25 cellular contexts compared by ENCODE assay signal in the genomic region with DNA sequence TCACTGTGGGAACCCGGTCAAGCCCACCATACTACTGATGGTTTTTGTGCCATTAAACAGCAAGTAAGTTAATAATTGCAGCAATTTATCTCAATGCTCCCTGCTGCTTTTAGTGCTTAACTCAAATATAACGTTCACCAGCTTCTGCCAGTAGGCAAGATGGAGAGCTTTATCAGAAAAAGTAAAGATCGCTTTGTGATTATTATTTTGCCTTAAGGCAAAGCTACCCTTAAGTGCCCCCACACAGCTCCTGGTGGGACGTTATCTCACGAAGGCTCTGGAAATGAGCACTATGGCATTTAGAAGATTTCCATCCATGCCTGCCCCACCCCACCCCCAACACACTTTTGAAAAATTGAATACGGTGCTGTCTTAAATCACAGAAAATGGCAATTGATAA.
"Had no signal": no experiment of that assay in that cellular context is flagged by ENCODE, and none has a peak within 500 bp of the region (broad histone marks: within the 10 kb centered on the region; RNA-seq: fewer than 3 reads in every experiment).

No MANE protein-coding gene starts in this region.

- H3K4me1 ChIP-seq: stomach, suprapubic skin, testis, thyroid gland, tibial artery, tibial nerve, transverse colon, upper lobe of right lung, uterus, vagina had no signal

- DNase-seq: stimulated activated CD4-positive, alpha-beta T cell treated with anti-CD3 and anti-CD28 coated beads, Interleukin-2, amount 100 ng/mL, for 48 hours; stimulated activated CD4-positive, alpha-beta T cell treated with anti-CD3 and anti-CD28 coated beads, Interleukin-4, amount 100 ng/mL, for 1 hour; stimulated activated CD4-positive, alpha-beta T cell treated with anti-CD3 and anti-CD28 coated beads, Interleukin-4, amount 100 ng/mL, for 24 hours; stimulated activated CD4-positive, alpha-beta T cell treated with anti-CD3 and anti-CD28 coated beads, Interleukin-4, amount 100 ng/mL, for 4 hours; stimulated activated CD8-positive, alpha-beta memory T cell treated with anti-CD3 and anti-CD28 coated beads, Interleukin-4, amount 100 ng/mL, for 48 hours; stimulated activated naive B cell treated with anti-CD40 and anti-IgM and Interleukin-4, amounts not matched to agents 10 μg/mL and 1 μg/mL and 100 μg/mL, for 72 hours; stimulated activated naive CD4-positive, alpha-beta T cell; stimulated activated naive CD4-positive, alpha-beta T cell treated with Interleukin-2 at 50 U/mL for 16 hours; stimulated activated naive CD8-positive, alpha-beta T cell treated with anti-CD3 and anti-CD28 coated beads, Interleukin-15, amount 100 ng/mL, for 72 hours; stimulated activated naive CD8-positive, alpha-beta T cell treated with anti-CD3 and anti-CD28 coated beads, Interleukin-15, Interleukin-2, amounts not matched to agents 100 U/mL and 50 U/mL, for 24 hours; stomach; substantia nigra; testis; thyroid gland; tibial artery; transverse colon; upper lobe of left lung; upper lobe of right lung; uterus had no signal

- H3K9me3 ChIP-seq: suprapubic skin, testis, thoracic aorta, thyroid gland, tibial artery, transverse colon, upper lobe of left lung, upper lobe of right lung, uterus, vagina had no signal

- H3K27ac ChIP-seq: stomach, suprapubic skin, testis, thoracic aorta, thyroid gland, tibial artery, tibial nerve, transverse colon, upper lobe of left lung, upper lobe of right lung, uterus, vagina had no signal

- H3K4me3 ChIP-seq: stomach, suprapubic skin, testis, thoracic aorta, thyroid gland, tibial artery, tibial nerve, transverse colon, upper lobe of left lung, upper lobe of right lung, uterus, vagina had no signal

- H3K36me3 ChIP-seq: stomach, suprapubic skin, thoracic aorta, thyroid gland, tibial artery, tibial nerve, transverse colon, upper lobe of left lung, upper lobe of right lung, uterus, vagina had no signal

- H3K27me3 ChIP-seq: stomach, testis, thyroid gland, tibial artery, tibial nerve, transverse colon, upper lobe of left lung, upper lobe of right lung, uterus, vagina had no signal

- ATAC-seq: stimulated activated effector memory CD8-positive, alpha-beta T cell treated with anti-CD3 and anti-CD28 coated beads, Interleukin-12 subunit alpha, Interleukin-12 subunit beta, amount 100 ng/mL, for 72 hours; stimulated activated memory B cell treated with anti-CD40 and anti-IgM and Interleukin-4, amounts not matched to agents 10 μg/mL and 1 μg/mL and 100 μg/mL, for 72 hours; stimulated activated naive B cell treated with anti-CD40 and anti-IgM and Interleukin-4, amounts not matched to agents 10 μg/mL and 1 μg/mL and 100 μg/mL, for 72 hours; stimulated activated naive CD8-positive, alpha-beta T cell treated with anti-CD3 and anti-CD28 coated beads, Interleukin-15, amount 100 ng/mL, for 72 hours; stimulated activated naive CD8-positive, alpha-beta T cell treated with anti-CD3 and anti-CD28 coated beads, Interleukin-15, Interleukin-2, amounts not matched to agents 100 U/mL and 50 U/mL, for 24 hours; upper lobe of right lung had no signal
